Comparison of ENCODE assay signal across 10 cellular contexts in genomic region chr16:153129-153521, GRCh38. TPM values are rescaled to one million over a fixed set of nuclear protein-coding genes. Genes with fewer than 3 reads are reported as not detected.
DNase-seq lines count a peak whose midpoint lies in the region; ATAC-seq and TF ChIP-seq lines count a peak whose summit lies in the region.
"Not testable (repeated sequence)": the region's sequence is repeated elsewhere in the genome, so short reads cannot be mapped to it uniquely, and the experiment has no call there.
"Had no signal": no experiment of that assay in that cellular context is flagged by ENCODE, and none has a peak within 500 bp of the region (broad histone marks: within the 10 kb centered on the region; RNA-seq: fewer than 3 reads in every experiment).

No MANE protein-coding gene starts in this region.

- H3K36me3 Mint-ChIP-seq in GM23338 (ENCODE audit: low read depth): not testable (repeated sequence)

- not testable (repeated sequence) for H2AFZ ChIP-seq in GM23338

- ATAC-seq in GM23338: not testable (repeated sequence)
- peak; percentile 39 for ATAC-seq in left lung

- not testable (repeated sequence) for H3K4me2 ChIP-seq in GM23338

- H3K27ac ChIP-seq in GM23338 (ENCODE audit: low read depth); left lung: not testable (repeated sequence)

- H3K36me3 ChIP-seq in GM23338 (ENCODE audit: insufficient read depth); left lung: not testable (repeated sequence)

- H3K27ac Mint-ChIP-seq in GM23338: not testable (repeated sequence)

- H4K20me1 ChIP-seq in GM23338 (replicated peaks; ENCODE audit: insufficient read depth): not testable (repeated sequence)

- H3K9me2 ChIP-seq in GM23338 (ENCODE audit: insufficient read depth): not testable (repeated sequence)

- not testable (repeated sequence) for H3K4me1 Mint-ChIP-seq in GM23338

- H3K4me3 ChIP-seq in GM23338, left lung: not testable (repeated sequence)

- not testable (repeated sequence) for H3K9me3 Mint-ChIP-seq in GM23338

- not testable (repeated sequence) for TF ChIP-seq CTCF in GM23338 (conservative IDR thresholded peaks at IDR 0.05; ENCODE audit: low read depth in 2 of 2); left lung (IDR thresholded peaks at IDR 0.05)

- H3K4me1 ChIP-seq in GM23338 (ENCODE audit: insufficient read depth): not testable (repeated sequence)
- H3K4me1 ChIP-seq in left lung: peaks cover 8 to 11% of the 10 kb centered on the region in 2 donors

- H3K4me3 Mint-ChIP-seq in GM23338: peak overlapping the region; percentile 44; the same call in 1 of the 3 replicates

- not testable (repeated sequence) for H3K9me3 ChIP-seq in left lung

- H3K27me3 ChIP-seq in GM23338 (ENCODE audit: insufficient read depth) (peaks cover 70% of the 10 kb centered on the region), left lung (peaks cover 11 to 64% of the 10 kb centered on the region in 2 donors)

- intact Hi-C loops in left lung (cut with DNase I): not testable (repeated sequence)

- not testable (repeated sequence) for H3K79me2 ChIP-seq in GM23338 (replicated peaks; ENCODE audit: insufficient read depth)

- not testable (repeated sequence) for DNase-seq in GM23338 (ENCODE audit: low spot score); left lung

- H3F3A ChIP-seq in GM23338 (replicated peaks; ENCODE audit: low read depth): not testable (repeated sequence)

- peaks cover 34% of the 10 kb centered on the region for H3K27me3 Mint-ChIP-seq in GM23338 (ENCODE audit: insufficient read depth, low read depth, poor library complexity)

RNA-seq across cellular contexts. Expression of gene HBZ, which starts 0.7 kb away (rescaled TPM):
- not detected in 2 replicates for total RNA-seq in GM23338 (2014; rRNA removed; shearing (Covaris generic))
- polyA plus RNA-seq in GM23338 (2016; fragmentation: Nextera tagmentation; extraction: Ambion mirVana): 0.39 TPM in 1 of 2 replicates, not detected in the other
- total RNA-seq in left lung: not detected
- total RNA-seq: activated B cell treated with CpG ODN at 0.5 μM for 24 hours; activated naive CD8-positive, alpha-beta T cell treated with anti-CD3 and anti-CD28 coated beads for 36 hours; Calu3; chondrocyte; H7; kidney epithelial cell; NCI-H460; right atrium auricular region had no signal

RNA-seq across cellular contexts. Expression of gene HBM, which starts 12.7 kb away (rescaled TPM):
- total RNA-seq in GM23338 (2014; rRNA removed; shearing (Covaris generic)): not detected in 2 replicates
- 0.68 TPM in 1 of 2 replicates, not detected in the other for polyA plus RNA-seq in GM23338 (2016; fragmentation: Nextera tagmentation; extraction: Ambion mirVana)
- not detected for total RNA-seq in left lung
- total RNA-seq: activated B cell treated with CpG ODN at 0.5 μM for 24 hours; activated naive CD8-positive, alpha-beta T cell treated with anti-CD3 and anti-CD28 coated beads for 36 hours; Calu3; chondrocyte; H7; kidney epithelial cell; NCI-H460 had no signal

RNA-seq across cellular contexts. Expression of gene NPRL3, which starts 14.7 kb away (rescaled TPM):
- 45.7 and 45.9 TPM in 2 replicates for total RNA-seq in GM23338 (2014; rRNA removed; shearing (Covaris generic))
- 14.5 and 15.4 TPM in 2 replicates for polyA plus RNA-seq in GM23338 (2016; fragmentation: Nextera tagmentation; extraction: Ambion mirVana)
- 10 to 100 TPM; 29.5 to 39.5 TPM for total RNA-seq in left lung

RNA-seq across cellular contexts. Expression of gene HBA2, which starts 19.6 kb away (rescaled TPM):
- total RNA-seq in GM23338 (2014; rRNA removed; shearing (Covaris generic)): 1.9 TPM in 1 of 2 replicates, not detected in the other
- 7.8 and 11.7 TPM in 2 replicates for polyA plus RNA-seq in GM23338 (2016; fragmentation: Nextera tagmentation; extraction: Ambion mirVana)
- total RNA-seq in left lung: 100 to 1,000 TPM; 142 to 149 TPM
- total RNA-seq: activated naive CD8-positive, alpha-beta T cell treated with anti-CD3 and anti-CD28 coated beads for 36 hours; Calu3; chondrocyte; H7; kidney epithelial cell; NCI-H460 had no signal

RNA-seq across cellular contexts. Expression of gene HBA1, which starts 23.4 kb away (rescaled TPM):
- total RNA-seq in GM23338 (2014; rRNA removed; shearing (Covaris generic)): not detected in 2 replicates
- polyA plus RNA-seq in GM23338 (2016; fragmentation: Nextera tagmentation; extraction: Ambion mirVana): 3.4 and 6.7 TPM in 2 replicates
- 100 to 1,000 TPM; 159 to 211 TPM for total RNA-seq in left lung
- total RNA-seq: activated naive CD8-positive, alpha-beta T cell treated with anti-CD3 and anti-CD28 coated beads for 36 hours; Calu3; chondrocyte; H7; kidney epithelial cell had no signal
